In the genomic region with DNA sequence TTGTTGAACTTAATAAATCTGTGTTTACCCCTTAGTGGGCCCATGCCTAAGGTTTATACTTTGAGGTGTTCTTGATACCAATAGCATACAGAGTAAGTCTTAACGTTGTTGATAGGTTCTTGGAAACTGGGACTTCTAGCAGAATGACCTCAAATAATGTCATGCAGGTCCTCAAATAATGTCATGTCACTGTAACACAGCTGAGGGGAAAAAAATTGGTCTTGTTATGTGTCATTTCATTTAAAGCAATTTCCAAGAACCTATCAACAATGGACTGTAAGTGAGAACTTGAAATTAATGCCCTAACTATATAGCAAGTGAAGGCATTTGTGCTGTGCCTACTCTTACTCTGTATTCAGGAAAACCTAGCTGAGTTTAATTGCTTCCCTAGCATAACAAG, we compare ENCODE assay signal across 24 cellular contexts. TPM values are rescaled to one million over a fixed set of nuclear protein-coding genes. Genes with fewer than 3 reads are reported as not detected.
DNase-seq lines count a peak whose midpoint lies in the region; ATAC-seq, FAIRE-seq and TF ChIP-seq lines count a peak whose summit lies in the region.
"Had no signal": no experiment of that assay in that cellular context is flagged by ENCODE, and none has a peak within 500 bp of the region (broad histone marks: within the 10 kb centered on the region; RNA-seq: fewer than 3 reads in every experiment).

No MANE protein-coding gene starts in this region.

- DNase-seq in activated CD4-positive, alpha-beta memory T cell treated with anti-CD3 and anti-CD28 coated beads for 36 hours, result no peak
- no peak for DNase-seq in activated CD4-positive, alpha-beta memory T cell treated with anti-CD3 and anti-CD28 coated beads, Interleukin-2, amount 10 ng/mL, durations not matched to agents 7 days and 5 days
- no peak for DNase-seq in D721Med (ENCODE audit: insufficient read length, low spot score)
- no peak for DNase-seq in EL
- DNase-seq in NCI-H128 (lab: John Stamatoyannopoulos, UW; ENCODE audit: unreplicated experiment), result no peak
- DNase-seq: activated CD8-positive, alpha-beta memory T cell treated with anti-CD3 and anti-CD28 coated beads, Interleukin-2, amount 50 U/mL, for 48 hours; activated effector memory CD4-positive, alpha-beta T cell treated with anti-CD3 and anti-CD28 coated beads, Interleukin-2, amount 50 U/mL, for 16 hours; brain microvascular endothelial cell; dorsolateral prefrontal cortex; H9; mesenchymal stem cell; NCI-H1105 treated with DMSO at 0.1 percent for 48 hours; NCI-H2029 treated with DMSO at 0.1 percent for 48 hours; NCI-H226; NCI-H69; Peyer's patch; SHP77 treated with DMSO at 0.1 percent for 48 hours; sigmoid colon; stimulated activated CD4-positive, alpha-beta T cell treated with anti-CD3 and anti-CD28 coated beads, Interleukin-15, amount 100 ng/mL, for 24 hours; stimulated activated naive CD4-positive, alpha-beta T cell had no signal

- peak; percentile 16 for FAIRE-seq in D721Med (lab: Jason Lieb, UNC)
- FAIRE-seq: endothelial cell of umbilical vein had no signal

- H3K9me3 Mint-ChIP-seq in activated CD4-positive, alpha-beta memory T cell treated with anti-CD3 and anti-CD28 coated beads for 36 hours, result no peaks in the 10 kb centered on the region
- no peaks in the 10 kb centered on the region for H3K9me3 Mint-ChIP-seq in activated CD4-positive, alpha-beta memory T cell treated with anti-CD3 and anti-CD28 coated beads, Interleukin-2, amount 10 ng/mL, durations not matched to agents 7 days and 5 days
- H3K9me3 Mint-ChIP-seq in activated naive CD8-positive, alpha-beta T cell (ENCODE audit: low read depth), result no peaks in the 10 kb centered on the region
- no peaks in the 10 kb centered on the region for H3K9me3 Mint-ChIP-seq in nephron
- H3K9me3 Mint-ChIP-seq: H9 had no signal

- no peaks in the 10 kb centered on the region for H3K27me3 Mint-ChIP-seq in activated CD4-positive, alpha-beta memory T cell treated with anti-CD3 and anti-CD28 coated beads for 36 hours
- H3K27me3 Mint-ChIP-seq in activated CD4-positive, alpha-beta memory T cell treated with anti-CD3 and anti-CD28 coated beads, Interleukin-2, amount 10 ng/mL, durations not matched to agents 7 days and 5 days, result no peaks in the 10 kb centered on the region
- no peaks in the 10 kb centered on the region for H3K27me3 Mint-ChIP-seq in activated naive CD8-positive, alpha-beta T cell
- no peaks in the 10 kb centered on the region for H3K27me3 Mint-ChIP-seq in nephron (ENCODE audit: low read depth)

- TF ChIP-seq CTCF in D721Med (IDR thresholded peaks at IDR 0.05; ENCODE audit: insufficient read depth, missing control alignments) (no peak), nephron (IDR thresholded peaks at IDR 0.05; ENCODE audit: unreplicated experiment in 3 of 3) (no peak)

- CTCF ChIA-PET in activated CD4-positive, alpha-beta memory T cell treated with anti-CD3 and anti-CD28 coated beads for 36 hours (lab: Charles Lee), result no interaction called here
- CTCF ChIA-PET in activated CD4-positive, alpha-beta memory T cell treated with anti-CD3 and anti-CD28 coated beads, Interleukin-2, amount 10 ng/mL, durations not matched to agents 7 days and 5 days (lab: Charles Lee), result no interaction called here

- peak overlapping the region; percentile 71 for H3K27ac Mint-ChIP-seq in activated CD4-positive, alpha-beta memory T cell treated with anti-CD3 and anti-CD28 coated beads for 36 hours
- H3K27ac Mint-ChIP-seq in activated CD4-positive, alpha-beta memory T cell treated with anti-CD3 and anti-CD28 coated beads, Interleukin-2, amount 10 ng/mL, durations not matched to agents 7 days and 5 days, result no peak overlapping the region
- H3K27ac Mint-ChIP-seq in activated naive CD8-positive, alpha-beta T cell, result no peak overlapping the region
- peak overlapping the region; percentile 9 to 50 (median 17) for H3K27ac Mint-ChIP-seq in nephron
- H3K27ac Mint-ChIP-seq: H9 had no signal

- peaks cover 82% of the 10 kb centered on the region for H3K36me3 Mint-ChIP-seq in activated CD4-positive, alpha-beta memory T cell treated with anti-CD3 and anti-CD28 coated beads for 36 hours
- H3K36me3 Mint-ChIP-seq in activated CD4-positive, alpha-beta memory T cell treated with anti-CD3 and anti-CD28 coated beads, Interleukin-2, amount 10 ng/mL, durations not matched to agents 7 days and 5 days (ENCODE audit: low read depth), result peaks cover 87% of the 10 kb centered on the region
- H3K36me3 Mint-ChIP-seq in activated naive CD8-positive, alpha-beta T cell, result peaks cover 19% of the 10 kb centered on the region
- H3K36me3 Mint-ChIP-seq in nephron (ENCODE audit: low read depth), result peaks cover 83% of the 10 kb centered on the region

- POLR2A ChIA-PET in activated CD4-positive, alpha-beta memory T cell treated with anti-CD3 and anti-CD28 coated beads for 36 hours (lab: Charles Lee), result no interaction called here
- POLR2A ChIA-PET in activated CD4-positive, alpha-beta memory T cell treated with anti-CD3 and anti-CD28 coated beads, Interleukin-2, amount 10 ng/mL, durations not matched to agents 7 days and 5 days (lab: Charles Lee), result no interaction called here

- ATAC-seq in GM21526 (IDR thresholded peaks at IDR 0.05; ENCODE audit: low FRiP score, unreplicated experiment), result no peak

- peaks cover 62% of the 10 kb centered on the region for H3K4me1 Mint-ChIP-seq in activated CD4-positive, alpha-beta memory T cell treated with anti-CD3 and anti-CD28 coated beads for 36 hours (ENCODE audit: low read depth)
- H3K4me1 Mint-ChIP-seq in activated CD4-positive, alpha-beta memory T cell treated with anti-CD3 and anti-CD28 coated beads, Interleukin-2, amount 10 ng/mL, durations not matched to agents 7 days and 5 days, result peaks cover 56% of the 10 kb centered on the region
- peaks cover 62% of the 10 kb centered on the region for H3K4me1 Mint-ChIP-seq in activated naive CD8-positive, alpha-beta T cell (ENCODE audit: low read depth)
- peaks cover 25% of the 10 kb centered on the region for H3K4me1 Mint-ChIP-seq in nephron

- intact Hi-C loops in activated CD4-positive, alpha-beta memory T cell treated with anti-CD3 and anti-CD28 coated beads for 36 hours (cut with micrococcal nuclease), result no loop called here

- no peak overlapping the region for H3K4me3 Mint-ChIP-seq in activated CD4-positive, alpha-beta memory T cell treated with anti-CD3 and anti-CD28 coated beads for 36 hours
- no peak overlapping the region for H3K4me3 Mint-ChIP-seq in activated CD4-positive, alpha-beta memory T cell treated with anti-CD3 and anti-CD28 coated beads, Interleukin-2, amount 10 ng/mL, durations not matched to agents 7 days and 5 days
- H3K4me3 Mint-ChIP-seq in activated naive CD8-positive, alpha-beta T cell, result peak overlapping the region; percentile 55
- no peak overlapping the region for H3K4me3 Mint-ChIP-seq in nephron
- H3K4me3 Mint-ChIP-seq: H9 had no signal

RNA-seq across cellular contexts. Expression of gene DNAJA1, which starts 7.2 kb away (rescaled TPM):
- total RNA-seq in activated CD4-positive, alpha-beta memory T cell treated with anti-CD3 and anti-CD28 coated beads for 36 hours, result 100 to 1,000 TPM; 173 to 184 TPM
- total RNA-seq in activated CD4-positive, alpha-beta memory T cell treated with anti-CD3 and anti-CD28 coated beads, Interleukin-2, amount 10 ng/mL, durations not matched to agents 7 days and 5 days, result 100 to 1,000 TPM; 141 to 142 TPM

RNA-seq across cellular contexts. Expression of gene APTX, which starts 30.9 kb away (rescaled TPM):
- 10 to 100 TPM; 43.7 to 45.9 TPM for total RNA-seq in activated CD4-positive, alpha-beta memory T cell treated with anti-CD3 and anti-CD28 coated beads for 36 hours
- total RNA-seq in activated CD4-positive, alpha-beta memory T cell treated with anti-CD3 and anti-CD28 coated beads, Interleukin-2, amount 10 ng/mL, durations not matched to agents 7 days and 5 days, result 10 to 100 TPM; 30.5 to 32.7 TPM

RNA-seq across cellular contexts. Expression of gene SMU1, which starts 44.2 kb away (rescaled TPM):
- total RNA-seq in activated CD4-positive, alpha-beta memory T cell treated with anti-CD3 and anti-CD28 coated beads for 36 hours, result 10 to 100 TPM; 25.8 to 26.1 TPM
- 10 to 100 TPM; 22.5 to 22.9 TPM for total RNA-seq in activated CD4-positive, alpha-beta memory T cell treated with anti-CD3 and anti-CD28 coated beads, Interleukin-2, amount 10 ng/mL, durations not matched to agents 7 days and 5 days

Comparison
In these comparisons a context has a peak if more than half of its experiments do, and no peak if none do; other contexts are left out.
1. H3K27ac Mint-ChIP-seq: peak in activated CD4-positive, alpha-beta memory T cell treated with anti-CD3 and anti-CD28 coated beads for 36 hours (single experiment) and nephron (3 of 3); none in activated CD4-positive, alpha-beta memory T cell treated with anti-CD3 and anti-CD28 coated beads, Interleukin-2, amount 10 ng/mL, durations not matched to agents 7 days and 5 days (single experiment) and activated naive CD8-positive, alpha-beta T cell (single experiment).